1 cellular context compared by ENCODE assay signal in genomic region chr22:50199251-50199721, GRCh38.
TF ChIP-seq lines count a peak whose summit lies in the region.

No MANE protein-coding gene starts in this region.

TF ChIP-seq in WTC11, 78 proteins besides CTCF, POLR2A, EP300 and RAD21 (continued from another document):
- TF ChIP-seq PRDM15 (CRISPR knock-in tag; IDR thresholded peaks at IDR 0.05) = no peak
- no peak for TF ChIP-seq STAT6 (CRISPR knock-in tag; conservative IDR thresholded peaks at IDR 0.05; ENCODE audit: low read depth)
- no peak for TF ChIP-seq ZNF121 (CRISPR knock-in tag; IDR thresholded peaks at IDR 0.05)
- no peak for TF ChIP-seq ZNF671 (CRISPR knock-in tag; IDR thresholded peaks at IDR 0.05)
- no peak for TF ChIP-seq ZNF263 (CRISPR knock-in tag; IDR thresholded peaks at IDR 0.05; ENCODE audit: low read depth)
- no peak for TF ChIP-seq NFYB (CRISPR knock-in tag; conservative IDR thresholded peaks at IDR 0.05; ENCODE audit: low read depth)
- TF ChIP-seq FOXP4 (CRISPR knock-in tag; IDR thresholded peaks at IDR 0.05) = no peak
- TF ChIP-seq ZBTB21 (CRISPR knock-in tag; IDR thresholded peaks at IDR 0.05; ENCODE audit: borderline replicate concordance) = no peak
- no peak for TF ChIP-seq ZNF138 (CRISPR knock-in tag; conservative IDR thresholded peaks at IDR 0.05)
- no peak for TF ChIP-seq ERG (CRISPR knock-in tag; IDR thresholded peaks at IDR 0.05)
- no peak for TF ChIP-seq ESRRA (CRISPR knock-in tag; IDR thresholded peaks at IDR 0.05; ENCODE audit: borderline replicate concordance)
- TF ChIP-seq IRF1 (CRISPR knock-in tag; IDR thresholded peaks at IDR 0.05) = no peak
TF ChIP-seq in WTC11: peak in this region for 0.
